1 cellular context compared by ENCODE assay signal in genomic region chr17:82031885-82032627, GRCh38.
TF ChIP-seq lines count a peak whose summit lies in the region.

No MANE protein-coding gene starts in this region.

TF ChIP-seq in HEK293, 187 proteins besides CTCF, POLR2A, EP300 and RAD21 (continued from another document):
- peak; percentile 39 for TF ChIP-seq ZBTB26 (tag by site-specific recombination; optimal IDR thresholded peaks at IDR 0.05)
- peak; percentile 75 for TF ChIP-seq GLIS1 (tag by site-specific recombination; IDR thresholded peaks at IDR 0.05)
- peak; percentile 84 for TF ChIP-seq SP3 (tag by site-specific recombination; IDR thresholded peaks at IDR 0.05)
- TF ChIP-seq ZNF768 (tag by site-specific recombination; IDR thresholded peaks at IDR 0.05), result no peak
- peak; percentile 57 for TF ChIP-seq PATZ1 (tag by site-specific recombination; IDR thresholded peaks at IDR 0.05)
- 0 out of 2 replicates have a peak, but pooled peaks have one; percentile 37 for TF ChIP-seq ZNF423 (tag by site-specific recombination; IDR thresholded peaks at IDR 0.05)
- no peak for TF ChIP-seq ZNF292 (tag by site-specific recombination; IDR thresholded peaks at IDR 0.05; ENCODE audit: borderline replicate concordance, low read depth)
- peak; percentile 87; the same call in 1 of the 2 replicates for TF ChIP-seq ZBTB7A (tag by site-specific recombination; IDR thresholded peaks at IDR 0.05; ENCODE audit: low read depth)
- peak; percentile 68; the same call in 1 of the 2 replicates for TF ChIP-seq KLF9 (tag by site-specific recombination; IDR thresholded peaks at IDR 0.05; ENCODE audit: low read depth)
